Comparison of ENCODE assay signal across 1 cellular context in the genomic region with DNA sequence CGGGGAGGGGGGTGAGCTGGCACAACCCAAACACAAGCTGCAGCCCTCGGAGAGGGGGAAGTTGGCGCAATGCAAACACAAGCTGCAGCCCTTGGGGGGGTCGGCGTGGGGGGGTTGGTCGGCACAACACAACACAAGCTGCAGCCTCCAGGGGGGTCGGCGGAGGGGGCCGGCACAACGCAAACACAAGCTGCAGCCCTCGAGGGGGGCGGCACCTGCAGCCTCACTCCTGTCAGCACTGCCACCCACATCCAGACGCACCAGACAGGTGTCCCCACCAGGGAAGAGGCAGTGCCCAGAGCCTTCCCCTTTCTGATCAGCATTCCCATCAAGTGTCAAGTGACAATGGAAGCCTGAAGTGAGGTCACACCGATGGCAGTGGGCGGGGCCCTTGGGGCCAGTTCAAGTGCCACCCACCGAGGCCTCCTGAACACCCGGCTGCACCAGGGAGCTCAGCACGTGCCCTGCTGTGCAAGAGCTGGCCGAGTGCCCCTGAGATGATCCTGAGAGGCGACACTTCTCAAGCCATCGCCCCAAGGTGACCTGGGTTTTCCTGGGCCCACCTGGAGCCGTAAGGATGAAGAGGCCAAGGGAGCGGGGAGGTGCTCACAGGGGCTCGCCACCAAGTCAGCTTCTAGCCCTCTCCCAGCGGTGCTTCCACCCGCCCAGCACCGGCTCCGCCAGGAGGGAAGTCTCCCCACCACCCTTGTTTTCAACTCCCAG.
A peak's percentile ranks its signal among the peaks of the same experiment; 100 is the strongest.
TF ChIP-seq lines count a peak whose summit lies in the region.

No MANE protein-coding gene starts in this region.

TF ChIP-seq in HepG2, 621 proteins besides CTCF, POLR2A, EP300 and RAD21 (continued from another document and continues in another):
- TF ChIP-seq, protein P1, sequence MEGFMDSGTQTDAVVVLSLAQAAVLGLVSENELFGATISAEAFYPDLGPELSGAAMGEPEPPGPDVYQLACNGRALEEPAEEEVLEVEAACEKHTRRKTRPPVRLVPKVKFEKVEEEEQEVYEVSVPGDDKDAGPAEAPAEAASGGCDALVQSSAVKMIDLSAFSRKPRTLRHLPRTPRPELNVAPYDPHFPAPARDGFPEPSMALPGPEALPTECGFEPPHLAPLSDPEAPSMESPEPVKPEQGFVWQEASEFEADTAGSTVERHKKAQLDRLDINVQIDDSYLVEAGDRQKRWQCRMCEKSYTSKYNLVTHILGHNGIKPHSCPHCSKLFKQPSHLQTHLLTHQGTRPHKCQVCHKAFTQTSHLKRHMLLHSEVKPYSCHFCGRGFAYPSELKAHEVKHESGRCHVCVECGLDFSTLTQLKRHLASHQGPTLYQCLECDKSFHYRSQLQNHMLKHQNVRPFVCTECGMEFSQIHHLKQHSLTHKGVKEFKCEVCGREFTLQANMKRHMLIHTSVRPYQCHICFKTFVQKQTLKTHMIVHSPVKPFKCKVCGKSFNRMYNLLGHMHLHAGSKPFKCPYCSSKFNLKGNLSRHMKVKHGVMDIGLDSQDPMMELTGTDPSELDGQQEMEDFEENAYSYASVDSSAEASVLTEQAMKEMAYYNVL (CRISPR knock-in tag; IDR thresholded peaks at IDR 0.05; ENCODE audit: borderline replicate concordance), result 0 out of 2 replicates have a peak, but pooled peaks have one; percentile 31
- no peak for TF ChIP-seq ZNF564 (CRISPR knock-in tag; IDR thresholded peaks at IDR 0.05)
- no peak for TF ChIP-seq IRF1 (CRISPR knock-in tag; IDR thresholded peaks at IDR 0.05; ENCODE audit: low read depth)
- no peak for TF ChIP-seq ZC3H4 (CRISPR knock-in tag; IDR thresholded peaks at IDR 0.05; ENCODE audit: borderline replicate concordance)
- TF ChIP-seq ZNF407 (CRISPR knock-in tag; IDR thresholded peaks at IDR 0.05; ENCODE audit: not compliant biosample characterization), result no peak
- TF ChIP-seq, protein P2, sequence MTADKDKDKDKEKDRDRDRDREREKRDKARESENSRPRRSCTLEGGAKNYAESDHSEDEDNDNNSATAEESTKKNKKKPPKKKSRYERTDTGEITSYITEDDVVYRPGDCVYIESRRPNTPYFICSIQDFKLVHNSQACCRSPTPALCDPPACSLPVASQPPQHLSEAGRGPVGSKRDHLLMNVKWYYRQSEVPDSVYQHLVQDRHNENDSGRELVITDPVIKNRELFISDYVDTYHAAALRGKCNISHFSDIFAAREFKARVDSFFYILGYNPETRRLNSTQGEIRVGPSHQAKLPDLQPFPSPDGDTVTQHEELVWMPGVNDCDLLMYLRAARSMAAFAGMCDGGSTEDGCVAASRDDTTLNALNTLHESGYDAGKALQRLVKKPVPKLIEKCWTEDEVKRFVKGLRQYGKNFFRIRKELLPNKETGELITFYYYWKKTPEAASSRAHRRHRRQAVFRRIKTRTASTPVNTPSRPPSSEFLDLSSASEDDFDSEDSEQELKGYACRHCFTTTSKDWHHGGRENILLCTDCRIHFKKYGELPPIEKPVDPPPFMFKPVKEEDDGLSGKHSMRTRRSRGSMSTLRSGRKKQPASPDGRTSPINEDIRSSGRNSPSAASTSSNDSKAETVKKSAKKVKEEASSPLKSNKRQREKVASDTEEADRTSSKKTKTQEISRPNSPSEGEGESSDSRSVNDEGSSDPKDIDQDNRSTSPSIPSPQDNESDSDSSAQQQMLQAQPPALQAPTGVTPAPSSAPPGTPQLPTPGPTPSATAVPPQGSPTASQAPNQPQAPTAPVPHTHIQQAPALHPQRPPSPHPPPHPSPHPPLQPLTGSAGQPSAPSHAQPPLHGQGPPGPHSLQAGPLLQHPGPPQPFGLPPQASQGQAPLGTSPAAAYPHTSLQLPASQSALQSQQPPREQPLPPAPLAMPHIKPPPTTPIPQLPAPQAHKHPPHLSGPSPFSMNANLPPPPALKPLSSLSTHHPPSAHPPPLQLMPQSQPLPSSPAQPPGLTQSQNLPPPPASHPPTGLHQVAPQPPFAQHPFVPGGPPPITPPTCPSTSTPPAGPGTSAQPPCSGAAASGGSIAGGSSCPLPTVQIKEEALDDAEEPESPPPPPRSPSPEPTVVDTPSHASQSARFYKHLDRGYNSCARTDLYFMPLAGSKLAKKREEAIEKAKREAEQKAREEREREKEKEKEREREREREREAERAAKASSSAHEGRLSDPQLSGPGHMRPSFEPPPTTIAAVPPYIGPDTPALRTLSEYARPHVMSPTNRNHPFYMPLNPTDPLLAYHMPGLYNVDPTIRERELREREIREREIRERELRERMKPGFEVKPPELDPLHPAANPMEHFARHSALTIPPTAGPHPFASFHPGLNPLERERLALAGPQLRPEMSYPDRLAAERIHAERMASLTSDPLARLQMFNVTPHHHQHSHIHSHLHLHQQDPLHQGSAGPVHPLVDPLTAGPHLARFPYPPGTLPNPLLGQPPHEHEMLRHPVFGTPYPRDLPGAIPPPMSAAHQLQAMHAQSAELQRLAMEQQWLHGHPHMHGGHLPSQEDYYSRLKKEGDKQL (CRISPR knock-in tag; IDR thresholded peaks at IDR 0.05; ENCODE audit: low read depth), result peak; percentile 64; the same call in 1 of the 2 replicates
- TF ChIP-seq NBN (conservative IDR thresholded peaks at IDR 0.05), result no peak
- no peak for TF ChIP-seq TARDBP (CRISPR knock-in tag; IDR thresholded peaks at IDR 0.05)
- TF ChIP-seq PBX2 (CRISPR knock-in tag; IDR thresholded peaks at IDR 0.05), result no peak
- TF ChIP-seq ZNF468 (CRISPR knock-in tag; IDR thresholded peaks at IDR 0.05), result no peak
- no peak for TF ChIP-seq U2AF1 (optimal IDR thresholded peaks at IDR 0.05; ENCODE audit: low read depth, low read length)
- TF ChIP-seq, protein P3, sequence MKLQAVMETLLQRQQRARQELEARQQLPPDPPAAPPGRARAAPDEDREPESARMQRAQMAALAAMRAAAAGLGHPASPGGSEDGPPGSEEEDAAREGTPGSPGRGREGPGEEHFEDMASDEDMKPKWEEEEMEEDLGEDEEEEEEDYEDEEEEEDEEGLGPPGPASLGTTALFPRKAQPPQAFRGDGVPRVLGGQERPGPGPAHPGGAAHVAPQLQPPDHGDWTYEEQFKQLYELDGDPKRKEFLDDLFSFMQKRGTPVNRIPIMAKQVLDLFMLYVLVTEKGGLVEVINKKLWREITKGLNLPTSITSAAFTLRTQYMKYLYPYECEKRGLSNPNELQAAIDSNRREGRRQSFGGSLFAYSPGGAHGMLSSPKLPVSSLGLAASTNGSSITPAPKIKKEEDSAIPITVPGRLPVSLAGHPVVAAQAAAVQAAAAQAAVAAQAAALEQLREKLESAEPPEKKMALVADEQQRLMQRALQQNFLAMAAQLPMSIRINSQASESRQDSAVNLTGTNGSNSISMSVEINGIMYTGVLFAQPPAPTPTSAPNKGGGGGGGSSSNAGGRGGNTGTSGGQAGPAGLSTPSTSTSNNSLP (IDR thresholded peaks at IDR 0.05; ENCODE audit: low read depth, low read length), result no peak
- TF ChIP-seq ZNF329 (CRISPR knock-in tag; IDR thresholded peaks at IDR 0.05; ENCODE audit: low read depth), result no peak
- peak; percentile 38; the same call in 1 of the 2 replicates for TF ChIP-seq NFKB2 (CRISPR knock-in tag; IDR thresholded peaks at IDR 0.05; ENCODE audit: borderline replicate concordance)
- TF ChIP-seq HNRNPH1 (optimal IDR thresholded peaks at IDR 0.05; ENCODE audit: low read depth, low read length), result no peak
- TF ChIP-seq, protein P4, sequence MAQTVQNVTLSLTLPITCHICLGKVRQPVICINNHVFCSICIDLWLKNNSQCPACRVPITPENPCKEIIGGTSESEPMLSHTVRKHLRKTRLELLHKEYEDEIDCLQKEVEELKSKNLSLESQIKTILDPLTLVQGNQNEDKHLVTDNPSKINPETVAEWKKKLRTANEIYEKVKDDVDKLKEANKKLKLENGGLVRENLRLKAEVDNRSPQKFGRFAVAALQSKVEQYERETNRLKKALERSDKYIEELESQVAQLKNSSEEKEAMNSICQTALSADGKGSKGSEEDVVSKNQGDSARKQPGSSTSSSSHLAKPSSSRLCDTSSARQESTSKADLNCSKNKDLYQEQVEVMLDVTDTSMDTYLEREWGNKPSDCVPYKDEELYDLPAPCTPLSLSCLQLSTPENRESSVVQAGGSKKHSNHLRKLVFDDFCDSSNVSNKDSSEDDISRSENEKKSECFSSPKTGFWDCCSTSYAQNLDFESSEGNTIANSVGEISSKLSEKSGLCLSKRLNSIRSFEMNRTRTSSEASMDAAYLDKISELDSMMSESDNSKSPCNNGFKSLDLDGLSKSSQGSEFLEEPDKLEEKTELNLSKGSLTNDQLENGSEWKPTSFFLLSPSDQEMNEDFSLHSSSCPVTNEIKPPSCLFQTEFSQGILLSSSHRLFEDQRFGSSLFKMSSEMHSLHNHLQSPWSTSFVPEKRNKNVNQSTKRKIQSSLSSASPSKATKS (CRISPR knock-in tag; IDR thresholded peaks at IDR 0.05), result no peak
- no peak for TF ChIP-seq SRF (IDR thresholded peaks at IDR 0.05; ENCODE audit: low read depth, low read length)
- no peak for TF ChIP-seq FOSL1 (CRISPR knock-in tag; IDR thresholded peaks at IDR 0.05; ENCODE audit: borderline replicate concordance)
- no peak for TF ChIP-seq PTBP1 (IDR thresholded peaks at IDR 0.05; ENCODE audit: low read depth, low read length, poor library complexity, severe bottlenecking)
- peak; percentile 66; the same call in 1 of the 2 replicates for TF ChIP-seq DZIP1 (CRISPR knock-in tag; IDR thresholded peaks at IDR 0.05)
- 0 out of 2 replicates have a peak, but pooled peaks have one; percentile 29 for TF ChIP-seq GTF3A (CRISPR knock-in tag; conservative IDR thresholded peaks at IDR 0.05)
- TF ChIP-seq JUN (CRISPR knock-in tag; IDR thresholded peaks at IDR 0.05), result 0 out of 2 replicates have a peak, but pooled peaks have one; percentile 5
